1 cellular context compared by ENCODE assay signal in genomic region chr16:30972872-30973271, GRCh38.
TF ChIP-seq lines count a peak whose summit lies in the region.

No MANE protein-coding gene starts in this region.

TF ChIP-seq in WTC11, 78 proteins besides CTCF, POLR2A, EP300 and RAD21 (continued from another document):
- TF ChIP-seq AR (CRISPR knock-in tag; IDR thresholded peaks at IDR 0.05) = no peak
- no peak for TF ChIP-seq JAZF1 (CRISPR knock-in tag; IDR thresholded peaks at IDR 0.05)
- no peak for TF ChIP-seq MXD4 (CRISPR knock-in tag; IDR thresholded peaks at IDR 0.05; ENCODE audit: borderline replicate concordance)
- no peak for TF ChIP-seq ZNF219 (CRISPR knock-in tag; IDR thresholded peaks at IDR 0.05; ENCODE audit: borderline replicate concordance)
TF ChIP-seq in WTC11: peak in this region for 0.
